In genomic region chr6:110170081-110170480, GRCh38 we compare ENCODE assay signal across 8 cellular contexts.
"Had no signal": no experiment of that assay in that cellular context is flagged by ENCODE, and none has a peak within 500 bp of the region (broad histone marks: within the 10 kb centered on the region; RNA-seq: fewer than 3 reads in every experiment).

No MANE protein-coding gene starts in this region.

- FAIRE-seq: G401.6, GM12878, GM12891, GM12892, GM18507, GM19239 had no signal

- ATAC-seq: GM12878 had no signal

- DNase-seq: GDM1, GF-D8 had no signal

- H3K4me3 ChIP-seq: GM12878 had no signal
